In genomic region chr21:39932335-39932734, GRCh38 we compare ENCODE assay signal across 25 cellular contexts.
"Had no signal": no experiment of that assay in that cellular context is flagged by ENCODE, and none has a peak within 500 bp of the region (broad histone marks: within the 10 kb centered on the region; RNA-seq: fewer than 3 reads in every experiment).

No MANE protein-coding gene starts in this region.

- H3K27ac ChIP-seq: stomach, suprapubic skin, testis, thoracic aorta, thyroid gland, tibial artery, tibial nerve, transverse colon, upper lobe of left lung, upper lobe of right lung, uterus, vagina had no signal

- H3K4me1 ChIP-seq: stomach, suprapubic skin, testis, thyroid gland, tibial artery, tibial nerve, transverse colon, upper lobe of left lung, upper lobe of right lung, uterus, vagina had no signal

- H3K4me3 ChIP-seq: stomach, suprapubic skin, testis, thoracic aorta, thyroid gland, tibial artery, tibial nerve, transverse colon, upper lobe of left lung, upper lobe of right lung, uterus, vagina had no signal

- DNase-seq: stimulated activated CD4-positive, alpha-beta T cell treated with anti-CD3 and anti-CD28 coated beads, Interleukin-2, amount 100 ng/mL, for 48 hours; stimulated activated CD4-positive, alpha-beta T cell treated with anti-CD3 and anti-CD28 coated beads, Interleukin-4, amount 100 ng/mL, for 1 hour; stimulated activated CD4-positive, alpha-beta T cell treated with anti-CD3 and anti-CD28 coated beads, Interleukin-4, amount 100 ng/mL, for 24 hours; stimulated activated CD8-positive, alpha-beta memory T cell treated with anti-CD3 and anti-CD28 coated beads, Interleukin-4, amount 100 ng/mL, for 48 hours; stimulated activated naive B cell treated with anti-CD40 and anti-IgM and Interleukin-4, amounts not matched to agents 10 μg/mL and 1 μg/mL and 100 μg/mL, for 72 hours; stimulated activated naive CD4-positive, alpha-beta T cell; stimulated activated naive CD4-positive, alpha-beta T cell treated with Interleukin-2 at 50 U/mL for 16 hours; stimulated activated naive CD8-positive, alpha-beta T cell treated with anti-CD3 and anti-CD28 coated beads, Interleukin-15, amount 100 ng/mL, for 72 hours; stimulated activated naive CD8-positive, alpha-beta T cell treated with anti-CD3 and anti-CD28 coated beads, Interleukin-15, Interleukin-2, amounts not matched to agents 100 U/mL and 50 U/mL, for 24 hours; stomach; substantia nigra; testis; thyroid gland; tibial artery; transverse colon; trophoblast cell; upper lobe of left lung; upper lobe of right lung; uterus had no signal

- H3K36me3 ChIP-seq: stomach, suprapubic skin, thoracic aorta, tibial artery, tibial nerve, transverse colon, upper lobe of left lung, upper lobe of right lung, uterus, vagina had no signal

- H3K27me3 ChIP-seq: stomach, suprapubic skin, testis, thyroid gland, tibial artery, tibial nerve, transverse colon, upper lobe of left lung, upper lobe of right lung, uterus, vagina had no signal

- H3K9me3 ChIP-seq: stomach, suprapubic skin, testis, thoracic aorta, thyroid gland, tibial artery, transverse colon, upper lobe of left lung, upper lobe of right lung, uterus, vagina had no signal

- ATAC-seq: stimulated activated effector memory CD8-positive, alpha-beta T cell treated with anti-CD3 and anti-CD28 coated beads, Interleukin-12 subunit alpha, Interleukin-12 subunit beta, amount 100 ng/mL, for 72 hours; stimulated activated memory B cell treated with anti-CD40 and anti-IgM and Interleukin-4, amounts not matched to agents 10 μg/mL and 1 μg/mL and 100 μg/mL, for 72 hours; stimulated activated naive B cell treated with anti-CD40 and anti-IgM and Interleukin-4, amounts not matched to agents 10 μg/mL and 1 μg/mL and 100 μg/mL, for 72 hours; stimulated activated naive CD8-positive, alpha-beta T cell treated with anti-CD3 and anti-CD28 coated beads, Interleukin-15, amount 100 ng/mL, for 72 hours; stimulated activated naive CD8-positive, alpha-beta T cell treated with anti-CD3 and anti-CD28 coated beads, Interleukin-15, Interleukin-2, amounts not matched to agents 100 U/mL and 50 U/mL, for 24 hours; upper lobe of right lung had no signal
